In the genomic region with DNA sequence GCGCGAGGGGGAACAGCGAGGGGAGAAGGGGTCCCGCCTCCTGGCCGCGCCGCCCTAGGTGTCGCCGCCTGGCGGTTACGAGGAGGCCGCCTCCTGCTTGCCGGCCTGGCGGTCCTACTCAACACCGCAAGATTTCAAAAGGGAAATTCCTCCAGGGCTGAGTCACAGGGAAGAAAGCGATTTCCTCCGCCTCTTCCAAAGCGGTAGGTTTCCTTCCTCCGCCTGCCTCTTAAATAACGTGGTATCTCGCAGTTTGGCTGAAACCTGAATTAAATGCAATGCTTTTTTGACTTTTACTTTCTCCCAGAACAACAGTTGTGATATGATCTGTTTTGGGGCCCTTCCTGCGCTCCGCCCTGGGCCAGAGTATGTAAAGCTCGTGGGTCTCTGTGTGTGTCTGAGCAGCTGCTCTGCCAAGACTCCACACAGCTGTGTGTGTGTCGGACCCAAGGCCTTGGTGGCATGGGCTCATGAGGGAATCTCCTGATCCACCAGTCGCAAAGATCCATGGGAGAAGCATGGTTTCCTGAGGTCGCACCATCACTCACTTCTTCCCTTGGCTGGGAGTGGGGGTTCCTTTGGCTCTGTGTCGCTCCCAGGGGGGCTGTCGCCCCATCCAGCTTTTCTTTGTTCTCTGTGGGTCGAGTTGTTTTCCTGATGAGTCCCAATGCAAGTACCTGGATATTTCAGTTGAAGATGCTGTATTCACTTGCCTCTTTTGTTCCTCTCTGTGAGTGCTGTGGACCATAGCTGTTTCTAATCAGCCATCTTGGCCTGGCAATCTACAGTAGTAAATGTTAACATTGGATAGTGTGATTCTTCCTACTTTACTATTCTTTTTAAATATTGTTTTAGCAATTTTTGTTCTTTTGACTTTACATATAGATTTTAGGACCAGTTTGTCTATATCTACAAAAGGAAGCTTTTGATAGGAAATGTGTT, we compare ENCODE assay signal across 8 cellular contexts. TPM values are rescaled to one million over a fixed set of nuclear protein-coding genes. Genes with fewer than 3 reads are reported as not detected.
A peak's percentile ranks its signal among the peaks of the same experiment; 100 is the strongest.
DNase-seq lines count a peak whose midpoint lies in the region; ATAC-seq and TF ChIP-seq lines count a peak whose summit lies in the region.

No MANE protein-coding gene starts in this region.

- H3K27me3 ChIP-seq in BE2C (peaks cover 25% of the 10 kb centered on the region), GM23338 (ENCODE audit: insufficient read depth) (no peaks in the 10 kb centered on the region), subcutaneous abdominal adipose tissue (ENCODE audit: control insufficient read depth in 5 of 5, insufficient read depth in 4 of 5, low read length in 5 of 5) (no peaks in the 10 kb centered on the region)

- H2AFZ ChIP-seq in GM23338: peak overlapping the region; percentile 88; the same call in 1 of the 2 replicates

- no peaks in the 10 kb centered on the region for H3F3A ChIP-seq in GM23338 (replicated peaks; ENCODE audit: low read depth)

- intact Hi-C loops in activated naive CD4-positive, alpha-beta T cell treated with anti-CD3 and anti-CD28 coated beads for 36 hours (cut with micrococcal nuclease): loop anchor here (1.0 to 10.0 kb wide), 2 partner anchors 114 to 369 kb away; no protein-coding TSS in a partner anchor

- H3K4me3 ChIP-seq in BE2C (ENCODE audit: low read depth, low read length): no peak overlapping the region
- H3K4me3 ChIP-seq in GM23338: peak overlapping the region; percentile 62
- H3K4me3 ChIP-seq in subcutaneous abdominal adipose tissue (ENCODE audit: low read depth in 1 of 5, low read length in 5 of 5): peak overlapping the region; percentile 38 to 72 (median 61)

- H3K27me3 Mint-ChIP-seq in GM23338 (ENCODE audit: insufficient read depth, low read depth, poor library complexity): peaks cover 3% of the 10 kb centered on the region
- H3K27me3 Mint-ChIP-seq in activated naive CD4-positive, alpha-beta T cell treated with anti-CD3 and anti-CD28 coated beads for 36 hours (ENCODE audit: low read depth): no peaks in the 10 kb centered on the region

- DNase-seq in BE2C: peak; percentile 39
- peak; percentile 97 for DNase-seq in GM23338 (ENCODE audit: low spot score)
- DNase-seq in RPMI8226: peak; percentile 67
- peak; percentile 83 for DNase-seq in activated naive CD4-positive, alpha-beta T cell treated with anti-CD3 and anti-CD28 coated beads for 36 hours
- DNase-seq in globus pallidus (ENCODE audit: low spot score): peak; percentile 42
- peak; percentile 53 for DNase-seq in occipital lobe (lab: John Stamatoyannopoulos, UW)

- ATAC-seq in GM23338 (peak; percentile 95), GM18517 (IDR thresholded peaks at IDR 0.05; ENCODE audit: unreplicated experiment) (no peak)

- no peaks in the 10 kb centered on the region; the same call in 1 of the 2 replicates for H3K9me2 ChIP-seq in GM23338 (ENCODE audit: insufficient read depth)

- H3K4me1 Mint-ChIP-seq in GM23338: peaks cover 14% of the 10 kb centered on the region; the same call in 2 of the 3 replicates
- H3K4me1 Mint-ChIP-seq in activated naive CD4-positive, alpha-beta T cell treated with anti-CD3 and anti-CD28 coated beads for 36 hours (ENCODE audit: low read depth): peaks cover 26% of the 10 kb centered on the region

- TF ChIP-seq CTCF in BE2C (IDR thresholded peaks at IDR 0.05; ENCODE audit: low read depth, low read length): peak; percentile 18
- peak; percentile 39 to 82; a peak in 3 of 4 replicates for TF ChIP-seq CTCF in GM23338 (conservative IDR thresholded peaks at IDR 0.05; ENCODE audit: low read depth in 2 of 2)

- H3K9me3 Mint-ChIP-seq in GM23338: peaks cover 15% of the 10 kb centered on the region; the same call in 2 of the 3 replicates
- H3K9me3 Mint-ChIP-seq in activated naive CD4-positive, alpha-beta T cell treated with anti-CD3 and anti-CD28 coated beads for 36 hours: no peaks in the 10 kb centered on the region

- no peaks in the 10 kb centered on the region for H4K20me1 ChIP-seq in GM23338 (replicated peaks; ENCODE audit: insufficient read depth)

- H3K9me3 ChIP-seq in BE2C (no peaks in the 10 kb centered on the region), subcutaneous abdominal adipose tissue (ENCODE audit: control insufficient read depth in 5 of 5, low read length in 5 of 5) (no peaks in the 10 kb centered on the region)

- peaks cover 32% of the 10 kb centered on the region for H3K79me2 ChIP-seq in GM23338 (replicated peaks; ENCODE audit: insufficient read depth)

- H3K27ac ChIP-seq in GM23338 (ENCODE audit: low read depth) (peak overlapping the region; percentile 99), subcutaneous abdominal adipose tissue (ENCODE audit: low read depth, low read length) (peak overlapping the region; percentile 77)

- H3K36me3 Mint-ChIP-seq in GM23338 (ENCODE audit: low read depth): peaks cover 10% of the 10 kb centered on the region; the same call in 2 of the 3 replicates
- no peaks in the 10 kb centered on the region for H3K36me3 Mint-ChIP-seq in activated naive CD4-positive, alpha-beta T cell treated with anti-CD3 and anti-CD28 coated beads for 36 hours (ENCODE audit: low read depth)

- H3K36me3 ChIP-seq in BE2C (no peaks in the 10 kb centered on the region), GM23338 (ENCODE audit: insufficient read depth) (no peaks in the 10 kb centered on the region), subcutaneous abdominal adipose tissue (ENCODE audit: control insufficient read depth in 5 of 5, insufficient read depth in 5 of 5, low read length in 5 of 5) (no peaks in the 10 kb centered on the region)

- H3K4me1 ChIP-seq in BE2C (no peaks in the 10 kb centered on the region), GM23338 (ENCODE audit: insufficient read depth) (peaks cover 6% of the 10 kb centered on the region), subcutaneous abdominal adipose tissue (ENCODE audit: control insufficient read depth in 5 of 5, insufficient read depth in 5 of 5, low read length in 5 of 5) (peaks cover 0 to 22% (median 9%) of the 10 kb centered on the region in 5 donors)

- peak overlapping the region; percentile 98 for H3K27ac Mint-ChIP-seq in GM23338
- H3K27ac Mint-ChIP-seq in activated naive CD4-positive, alpha-beta T cell treated with anti-CD3 and anti-CD28 coated beads for 36 hours: peak overlapping the region; percentile 31

- peak overlapping the region; percentile 82 for H3K4me2 ChIP-seq in GM23338

- peak overlapping the region in 3 of 5 donors; percentile 41 to 68 (median 65) for H3K9ac ChIP-seq in subcutaneous abdominal adipose tissue (ENCODE audit: low read length in 5 of 5)

- H3K4me3 Mint-ChIP-seq in GM23338: peak overlapping the region; percentile 72
- peak overlapping the region; percentile 34 for H3K4me3 Mint-ChIP-seq in activated naive CD4-positive, alpha-beta T cell treated with anti-CD3 and anti-CD28 coated beads for 36 hours

- CTCF ChIA-PET in activated naive CD4-positive, alpha-beta T cell treated with anti-CD3 and anti-CD28 coated beads for 36 hours (lab: Charles Lee): interaction anchor here (0.7 to 3.2 kb wide), 9 partner anchors 8 to 531 kb away, joined by 3 to 24 read pairs (median 4); no protein-coding TSS in a partner anchor

TF ChIP-seq in GM23338, 12 proteins besides CTCF, POLR2A, EP300 and RAD21:
- 0 out of 2 replicates have a peak, but pooled peaks have one; percentile 34 for TF ChIP-seq POLR2AphosphoS5 (IDR thresholded peaks at IDR 0.05; ENCODE audit: low read depth)
- TF ChIP-seq NANOG (IDR thresholded peaks at IDR 0.05; ENCODE audit: borderline replicate concordance): no peak
TF ChIP-seq in GM23338: peak in this region for 1.

RNA-seq across cellular contexts. Expression of a gene that starts 31.6 kb away (rescaled TPM):
- polyA plus RNA-seq in BE2C (2012; ENCODE audit: insufficient read depth, insufficient read length, low read depth): 2.2 TPM
- total RNA-seq in GM23338 (2014; rRNA removed; shearing (Covaris generic)): 2.8 and 3.5 TPM in 2 replicates
- 2.6 and 2.7 TPM in 2 replicates for polyA plus RNA-seq in GM23338 (2016; fragmentation: Nextera tagmentation; extraction: Ambion mirVana)
- total RNA-seq in activated naive CD4-positive, alpha-beta T cell treated with anti-CD3 and anti-CD28 coated beads for 36 hours: under 1 TPM in 1 of 2 experiments, not detected in 1; 0.50 TPM
- 5.0 TPM for total RNA-seq in occipital lobe

Comparison
In these comparisons a context has a peak if more than half of its experiments do, and no peak if none do; other contexts are left out.
1. DNase-seq: peak in every context shown above with its lines; median percentile 97 in GM23338; 83 in activated naive CD4-positive, alpha-beta T cell treated with anti-CD3 and anti-CD28 coated beads for 36 hours; 67 in RPMI8226; 53 in occipital lobe; 42 in globus pallidus; 39 in BE2C.